In the genomic region with DNA sequence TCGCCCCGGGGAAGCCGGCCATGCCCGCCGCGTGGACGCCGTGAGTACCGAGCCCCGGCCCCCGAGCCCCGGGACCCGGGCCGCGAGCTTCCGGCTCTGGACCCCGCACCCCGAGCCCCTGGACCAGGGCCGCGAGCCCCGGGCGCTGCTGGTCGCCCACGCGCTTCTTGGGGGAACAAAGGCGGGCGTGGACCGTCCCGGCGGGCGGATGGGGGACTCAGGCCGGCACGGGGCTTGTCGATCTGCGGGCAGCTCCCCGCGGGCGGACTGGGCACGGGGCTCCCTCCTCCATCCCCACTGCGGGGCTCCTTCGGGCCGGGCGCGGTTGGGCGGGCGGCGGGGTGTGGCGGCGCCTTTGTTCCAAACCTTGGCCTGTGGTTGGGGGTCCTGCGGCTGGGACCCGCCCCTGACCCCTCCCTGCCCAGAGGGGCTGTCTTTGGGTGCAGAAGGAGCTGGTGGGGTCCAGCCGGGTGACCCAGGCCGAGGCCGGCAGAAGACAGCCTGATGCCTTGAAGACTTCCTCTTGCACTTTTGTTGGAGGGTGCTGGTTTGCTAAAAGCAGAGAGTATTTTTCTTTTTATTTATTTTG, we compare ENCODE assay signal across 8 cellular contexts. TPM values are rescaled to one million over a fixed set of nuclear protein-coding genes. Genes with fewer than 3 reads are reported as not detected.
DNase-seq lines count a peak whose midpoint lies in the region; ATAC-seq and TF ChIP-seq lines count a peak whose summit lies in the region.

No MANE protein-coding gene starts in this region.

- peaks cover 7% of the 10 kb centered on the region; the same call in 1 of the 2 replicates for H3K4me1 ChIP-seq in HUES6 (ENCODE audit: control insufficient read depth, insufficient read depth, low read length)
- H3K4me1 ChIP-seq in naive thymus-derived CD4-positive, alpha-beta T cell (ENCODE audit: control insufficient read depth in 2 of 2, insufficient read depth in 2 of 2, low read length in 2 of 2): peaks cover 36 to 54% of the 10 kb centered on the region in 2 donors

- peak overlapping the region; percentile 45 for H3K4me3 ChIP-seq in AG10803 (ENCODE audit: low read length)
- H3K4me3 ChIP-seq in HUES6 (ENCODE audit: low read depth, low read length): peak overlapping the region; percentile 81
- H3K4me3 ChIP-seq in dorsolateral prefrontal cortex: peak overlapping the region in 58 of 59 donors; percentile 11 to 70 (median 49)
- H3K4me3 ChIP-seq in naive thymus-derived CD4-positive, alpha-beta T cell (ENCODE audit: low read length): no peak overlapping the region

- H3K9me3 Mint-ChIP-seq in naive thymus-derived CD4-positive, alpha-beta T cell: no peaks in the 10 kb centered on the region

- ATAC-seq in naive thymus-derived CD4-positive, alpha-beta T cell: no peak
- no peak for ATAC-seq in HG02840 (IDR thresholded peaks at IDR 0.05; ENCODE audit: low FRiP score, unreplicated experiment)

- peak overlapping the region; percentile 86 for H3K9ac ChIP-seq in HUES6 (ENCODE audit: low read length)

- H3K27me3 Mint-ChIP-seq in naive thymus-derived CD4-positive, alpha-beta T cell: no peaks in the 10 kb centered on the region

- H3K4me3 Mint-ChIP-seq in naive thymus-derived CD4-positive, alpha-beta T cell: peak overlapping the region in 9 of 10 donors; percentile 53 to 82 (median 73)

- H3K27ac Mint-ChIP-seq in naive thymus-derived CD4-positive, alpha-beta T cell: peak overlapping the region in 4 of 9 donors; percentile 49 to 87 (median 69)

- CTCF ChIA-PET in naive thymus-derived CD4-positive, alpha-beta T cell (lab: Charles Lee): interaction anchor here (0.6 kb wide), 1 partner anchor 220 kb away, joined by 3 read pairs; no protein-coding TSS in a partner anchor

- H3K27me3 ChIP-seq in HUES6 (ENCODE audit: control insufficient read depth, insufficient read depth, low read length): 0 out of 2 replicates have a peak, but pooled peaks cover 4% of the 10 kb centered on the region
- H3K27me3 ChIP-seq in dorsolateral prefrontal cortex: peaks cover 0 to 14% (median 0%) of the 10 kb centered on the region in 45 donors
- H3K27me3 ChIP-seq in naive thymus-derived CD4-positive, alpha-beta T cell (ENCODE audit: control insufficient read depth in 2 of 2, insufficient read depth in 2 of 2, low read length in 2 of 2): no peaks in the 10 kb centered on the region

- no peak for TF ChIP-seq CTCF in AG10803 (conservative IDR thresholded peaks at IDR 0.05; ENCODE audit: low read length)
- no peak for TF ChIP-seq CTCF in dorsolateral prefrontal cortex (IDR thresholded peaks at IDR 0.05 in 54 of 56, conservative IDR thresholded peaks at IDR 0.05 in 2 of 56; ENCODE audit: low read depth in 1 of 56, partially characterized antibody in 56 of 56)

- DNase-seq in AG10803 (ENCODE audit: low read depth): no peak
- DNase-seq in dorsolateral prefrontal cortex: no peak
- no peak for DNase-seq in naive thymus-derived CD4-positive, alpha-beta T cell
- no peak for DNase-seq in SIG-M5 (lab: John Stamatoyannopoulos, UW)
- no peak for DNase-seq in stimulated activated CD4-positive, alpha-beta T cell treated with anti-CD3 and anti-CD28 coated beads, Interleukin-1b, Interleukin-23, amount 100 ng/mL, for 48 hours
- DNase-seq in NCI-H226: no peak

- H3K36me3 ChIP-seq in HUES6 (ENCODE audit: control insufficient read depth, insufficient read depth, low read length): peaks cover 23% of the 10 kb centered on the region
- peaks cover 3 to 26% (median 10%) of the 10 kb centered on the region in 3 experiments for H3K36me3 ChIP-seq in naive thymus-derived CD4-positive, alpha-beta T cell (ENCODE audit: control insufficient read depth in 2 of 3, insufficient read depth in 3 of 3, low read length in 3 of 3)

- no peaks in the 10 kb centered on the region for H3K9me3 ChIP-seq in HUES6 (ENCODE audit: control insufficient read depth, insufficient read depth, low read depth, low read length)
- H3K9me3 ChIP-seq in naive thymus-derived CD4-positive, alpha-beta T cell (ENCODE audit: control insufficient read depth in 2 of 3, low read length in 3 of 3): no peaks in the 10 kb centered on the region

- POLR2A ChIA-PET in naive thymus-derived CD4-positive, alpha-beta T cell (lab: Charles Lee): interaction anchor here (1.3 to 12.2 kb wide), 4 partner anchors 19 to 117 kb away, joined by 4 to 100 read pairs (median 8); no protein-coding TSS in a partner anchor

- peaks cover 39 to 61% (median 54%) of the 10 kb centered on the region in 7 donors for H3K4me1 Mint-ChIP-seq in naive thymus-derived CD4-positive, alpha-beta T cell

- no peak overlapping the region for H3K27ac ChIP-seq in HUES6 (ENCODE audit: low read depth, low read length)
- H3K27ac ChIP-seq in dorsolateral prefrontal cortex: peak overlapping the region in 4 of 59 donors; percentile 15 to 60 (median 30)
- peak overlapping the region; percentile 55 for H3K27ac ChIP-seq in naive thymus-derived CD4-positive, alpha-beta T cell (ENCODE audit: low read depth, low read length)

- intact Hi-C loops in dorsolateral prefrontal cortex (cut with DNase I): no loop called here
- intact Hi-C loops in naive thymus-derived CD4-positive, alpha-beta T cell (cut with micrococcal nuclease): loop anchor here in 1 of 2 donors (1.0 kb wide), 1 partner anchor 20 kb away; no protein-coding TSS in a partner anchor

- peaks cover 0 to 27% (median 0%) of the 10 kb centered on the region in 5 donors for H3K36me3 Mint-ChIP-seq in naive thymus-derived CD4-positive, alpha-beta T cell

RNA-seq across cellular contexts. Expression of gene ADD1, which starts 25.2 kb away (rescaled TPM):
- total RNA-seq in dorsolateral prefrontal cortex: 100 to 1,000 TPM; 448 to 781 (median 536) TPM
- 100 to 1,000 TPM; 211 to 300 (median 282) TPM for total RNA-seq in naive thymus-derived CD4-positive, alpha-beta T cell
- polyA plus RNA-seq in naive thymus-derived CD4-positive, alpha-beta T cell: 100 to 1,000 TPM; 152 to 164 TPM

RNA-seq across cellular contexts. Expression of gene SH3BP2, which starts 25.6 kb away (rescaled TPM):
- total RNA-seq in dorsolateral prefrontal cortex: 10 to 100 TPM; 15.0 to 67.4 (median 33.4) TPM
- 100 to 1,000 TPM in 1 of 5 experiments, 10 to 100 TPM in 4; 22.7 to 269 (median 59.6) TPM for total RNA-seq in naive thymus-derived CD4-positive, alpha-beta T cell
- 10 to 100 TPM in 1 of 2 donors, 1 to 10 TPM in 1; 5.9 to 11.3 TPM for polyA plus RNA-seq in naive thymus-derived CD4-positive, alpha-beta T cell
